20 cellular contexts compared by ENCODE assay signal in genomic region chr7:37669818-37670217, GRCh38. TPM values are rescaled to one million over a fixed set of nuclear protein-coding genes. Genes with fewer than 3 reads are reported as not detected.
"Had no signal": no experiment of that assay in that cellular context is flagged by ENCODE, and none has a peak within 500 bp of the region (broad histone marks: within the 10 kb centered on the region; RNA-seq: fewer than 3 reads in every experiment).

No MANE protein-coding gene starts in this region.

- H3K4me1 Mint-ChIP-seq: activated CD4-positive, alpha-beta T cell treated with anti-CD3 and anti-CD28 coated beads, Interleukin-2, amount 10 ng/mL, durations not matched to agents 7 days and 5 days; brain; neural crest cell had no signal

- H3K4me3 Mint-ChIP-seq: activated CD4-positive, alpha-beta T cell treated with anti-CD3 and anti-CD28 coated beads, Interleukin-2, amount 10 ng/mL, durations not matched to agents 7 days and 5 days; activated naive CD4-positive, alpha-beta T cell treated with anti-CD3 and anti-CD28 coated beads for 36 hours; activated T-cell treated with anti-CD3 and anti-CD28 coated beads, Interleukin-2, amount 50 U/mL, for 4 hours; brain; neural crest cell had no signal

- DNase-seq: activated CD4-positive, alpha-beta T cell treated with anti-CD3 and anti-CD28 coated beads, Interleukin-2, amount 10 ng/mL, durations not matched to agents 7 days and 5 days; activated CD8-positive, alpha-beta memory T cell treated with anti-CD3 and anti-CD28 coated beads, Interleukin-2, amount 50 U/mL, for 4 hours; activated naive CD4-positive, alpha-beta T cell treated with anti-CD3 and anti-CD28 coated beads for 36 hours; activated T-cell treated with anti-CD3 and anti-CD28 coated beads, Interleukin-2, amount 50 U/mL, for 4 hours; central memory CD4-positive, alpha-beta T cell; colonic mucosa; heart left ventricle; left ventricle myocardium inferior; stimulated activated CD4-positive, alpha-beta T cell treated with anti-CD3 and anti-CD28 coated beads, Interleukin-2, amount 100 ng/mL, for 24 hours; stimulated activated naive CD4-positive, alpha-beta T cell treated with Interleukin-2 at 50 U/mL for 16 hours; T1000 had no signal

- ATAC-seq: activated CD4-positive, CD25-positive, alpha-beta regulatory T cell treated with anti-CD3 and anti-CD28 coated beads, Interleukin-2, amount 50 U/mL, for 24 hours; activated T-cell treated with anti-CD3 and anti-CD28 coated beads, Interleukin-2, amount 50 U/mL, for 4 hours; heart left ventricle had no signal

- H3K27ac Mint-ChIP-seq: activated CD4-positive, alpha-beta T cell treated with anti-CD3 and anti-CD28 coated beads, Interleukin-2, amount 10 ng/mL, durations not matched to agents 7 days and 5 days; activated naive CD4-positive, alpha-beta T cell treated with anti-CD3 and anti-CD28 coated beads for 36 hours; brain; progenitor cell of endocrine pancreas had no signal

- H3K9me3 Mint-ChIP-seq: activated CD4-positive, alpha-beta T cell treated with anti-CD3 and anti-CD28 coated beads, Interleukin-2, amount 10 ng/mL, durations not matched to agents 7 days and 5 days; activated naive CD4-positive, alpha-beta T cell treated with anti-CD3 and anti-CD28 coated beads for 36 hours; activated T-cell treated with anti-CD3 and anti-CD28 coated beads, Interleukin-2, amount 50 U/mL, for 4 hours; brain; neural crest cell had no signal

- FAIRE-seq: frontal cortex, urothelium cell line had no signal

- H3K27me3 Mint-ChIP-seq: progenitor cell of endocrine pancreas had no signal

- H3K36me3 Mint-ChIP-seq: brain had no signal

RNA-seq across cellular contexts. Expression of gene GPR141, which starts 13.7 kb away (rescaled TPM):
- total RNA-seq: activated CD4-positive, alpha-beta T cell treated with anti-CD3 and anti-CD28 coated beads, Interleukin-2, amount 10 ng/mL, durations not matched to agents 7 days and 5 days; activated naive CD4-positive, alpha-beta T cell treated with anti-CD3 and anti-CD28 coated beads for 36 hours; frontal cortex; kidney epithelial cell; myocyte; osteoblast had no signal
